In genomic region chr19:11335449-11336146, GRCh38 we compare ENCODE assay signal across 1 cellular context.
TF ChIP-seq lines count a peak whose summit lies in the region.

No MANE protein-coding gene starts in this region.

TF ChIP-seq in HepG2, 621 proteins besides CTCF, POLR2A, EP300 and RAD21:
- no peak for TF ChIP-seq RELA (CRISPR knock-in tag; IDR thresholded peaks at IDR 0.05)
- TF ChIP-seq TOPORS (CRISPR knock-in tag; IDR thresholded peaks at IDR 0.05): no peak
- TF ChIP-seq NR2F6 (IDR thresholded peaks at IDR 0.05): 0 out of 2 replicates have a peak, but pooled peaks have one; percentile 16
- no peak for TF ChIP-seq NR2F6 (CRISPR knock-in tag; IDR thresholded peaks at IDR 0.05)
- TF ChIP-seq, protein P1, sequence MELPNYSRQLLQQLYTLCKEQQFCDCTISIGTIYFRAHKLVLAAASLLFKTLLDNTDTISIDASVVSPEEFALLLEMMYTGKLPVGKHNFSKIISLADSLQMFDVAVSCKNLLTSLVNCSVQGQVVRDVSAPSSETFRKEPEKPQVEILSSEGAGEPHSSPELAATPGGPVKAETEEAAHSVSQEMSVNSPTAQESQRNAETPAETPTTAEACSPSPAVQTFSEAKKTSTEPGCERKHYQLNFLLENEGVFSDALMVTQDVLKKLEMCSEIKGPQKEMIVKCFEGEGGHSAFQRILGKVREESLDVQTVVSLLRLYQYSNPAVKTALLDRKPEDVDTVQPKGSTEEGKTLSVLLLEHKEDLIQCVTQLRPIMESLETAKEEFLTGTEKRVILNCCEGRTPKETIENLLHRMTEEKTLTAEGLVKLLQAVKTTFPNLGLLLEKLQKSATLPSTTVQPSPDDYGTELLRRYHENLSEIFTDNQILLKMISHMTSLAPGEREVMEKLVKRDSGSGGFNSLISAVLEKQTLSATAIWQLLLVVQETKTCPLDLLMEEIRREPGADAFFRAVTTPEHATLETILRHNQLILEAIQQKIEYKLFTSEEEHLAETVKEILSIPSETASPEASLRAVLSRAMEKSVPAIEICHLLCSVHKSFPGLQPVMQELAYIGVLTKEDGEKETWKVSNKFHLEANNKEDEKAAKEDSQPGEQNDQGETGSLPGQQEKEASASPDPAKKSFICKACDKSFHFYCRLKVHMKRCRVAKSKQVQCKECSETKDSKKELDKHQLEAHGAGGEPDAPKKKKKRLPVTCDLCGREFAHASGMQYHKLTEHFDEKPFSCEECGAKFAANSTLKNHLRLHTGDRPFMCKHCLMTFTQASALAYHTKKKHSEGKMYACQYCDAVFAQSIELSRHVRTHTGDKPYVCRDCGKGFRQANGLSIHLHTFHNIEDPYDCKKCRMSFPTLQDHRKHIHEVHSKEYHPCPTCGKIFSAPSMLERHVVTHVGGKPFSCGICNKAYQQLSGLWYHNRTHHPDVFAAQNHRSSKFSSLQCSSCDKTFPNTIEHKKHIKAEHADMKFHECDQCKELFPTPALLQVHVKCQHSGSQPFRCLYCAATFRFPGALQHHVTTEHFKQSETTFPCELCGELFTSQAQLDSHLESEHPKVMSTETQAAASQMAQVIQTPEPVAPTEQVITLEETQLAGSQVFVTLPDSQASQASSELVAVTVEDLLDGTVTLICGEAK (IDR thresholded peaks at IDR 0.05): no peak
- TF ChIP-seq, protein P1 (CRISPR knock-in tag; IDR thresholded peaks at IDR 0.05): no peak
- peak; percentile 42; the same call in 1 of the 2 replicates for TF ChIP-seq NR2C2 (CRISPR knock-in tag; IDR thresholded peaks at IDR 0.05; ENCODE audit: borderline replicate concordance)
- TF ChIP-seq, protein P2, sequence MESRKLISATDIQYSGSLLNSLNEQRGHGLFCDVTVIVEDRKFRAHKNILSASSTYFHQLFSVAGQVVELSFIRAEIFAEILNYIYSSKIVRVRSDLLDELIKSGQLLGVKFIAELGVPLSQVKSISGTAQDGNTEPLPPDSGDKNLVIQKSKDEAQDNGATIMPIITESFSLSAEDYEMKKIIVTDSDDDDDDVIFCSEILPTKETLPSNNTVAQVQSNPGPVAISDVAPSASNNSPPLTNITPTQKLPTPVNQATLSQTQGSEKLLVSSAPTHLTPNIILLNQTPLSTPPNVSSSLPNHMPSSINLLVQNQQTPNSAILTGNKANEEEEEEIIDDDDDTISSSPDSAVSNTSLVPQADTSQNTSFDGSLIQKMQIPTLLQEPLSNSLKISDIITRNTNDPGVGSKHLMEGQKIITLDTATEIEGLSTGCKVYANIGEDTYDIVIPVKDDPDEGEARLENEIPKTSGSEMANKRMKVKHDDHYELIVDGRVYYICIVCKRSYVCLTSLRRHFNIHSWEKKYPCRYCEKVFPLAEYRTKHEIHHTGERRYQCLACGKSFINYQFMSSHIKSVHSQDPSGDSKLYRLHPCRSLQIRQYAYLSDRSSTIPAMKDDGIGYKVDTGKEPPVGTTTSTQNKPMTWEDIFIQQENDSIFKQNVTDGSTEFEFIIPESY (CRISPR knock-in tag; IDR thresholded peaks at IDR 0.05): peak; percentile 82
- TF ChIP-seq ZSCAN22 (CRISPR knock-in tag; IDR thresholded peaks at IDR 0.05): peak; percentile 96
- peak; percentile 86 for TF ChIP-seq JUND (CRISPR knock-in tag; IDR thresholded peaks at IDR 0.05)
- TF ChIP-seq SOX5 (CRISPR knock-in tag; IDR thresholded peaks at IDR 0.05; ENCODE audit: borderline replicate concordance): no peak
- no peak for TF ChIP-seq MAFG (CRISPR knock-in tag; IDR thresholded peaks at IDR 0.05)
- peak; percentile 85 for TF ChIP-seq ZBTB38 (CRISPR knock-in tag; IDR thresholded peaks at IDR 0.05)
- peak in 1 of 2 experiments; percentile 43; a peak in 2 of 4 replicates for TF ChIP-seq NR2F1 (CRISPR knock-in tag; IDR thresholded peaks at IDR 0.05)
- TF ChIP-seq NFE2 (CRISPR knock-in tag; IDR thresholded peaks at IDR 0.05): no peak
- TF ChIP-seq JUN (CRISPR knock-in tag; IDR thresholded peaks at IDR 0.05): peak; percentile 70; the same call in 1 of the 2 replicates
- TF ChIP-seq ATAD3A (CRISPR knock-in tag; IDR thresholded peaks at IDR 0.05): no peak
